Comparison of ENCODE assay signal across 11 cellular contexts in the genomic region with DNA sequence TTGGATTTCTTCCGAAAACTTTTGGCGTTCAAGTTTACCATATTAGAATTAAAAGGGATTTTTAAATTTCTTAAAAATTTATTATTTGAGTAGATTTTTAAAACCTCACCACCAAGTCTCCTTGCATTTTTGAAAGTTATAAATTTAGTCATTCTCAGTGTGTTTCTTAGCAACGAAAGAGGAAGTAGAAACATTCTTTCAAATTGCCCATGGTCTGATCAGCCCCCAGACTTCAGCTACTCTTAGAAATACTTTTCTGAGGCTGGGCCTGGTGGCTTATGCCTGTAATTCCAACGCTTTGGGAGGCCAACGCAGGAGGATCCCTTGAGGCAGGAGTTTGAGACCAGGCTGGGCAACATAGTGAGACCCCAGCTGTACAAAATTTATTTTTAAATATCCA. TPM values are rescaled to one million over a fixed set of nuclear protein-coding genes. Genes with fewer than 3 reads are reported as not detected.
DNase-seq lines count a peak whose midpoint lies in the region; ATAC-seq and TF ChIP-seq lines count a peak whose summit lies in the region.
"Had no signal": no experiment of that assay in that cellular context is flagged by ENCODE, and none has a peak within 500 bp of the region (broad histone marks: within the 10 kb centered on the region; RNA-seq: fewer than 3 reads in every experiment).

No MANE protein-coding gene starts in this region.

- ATAC-seq in GM18498 (IDR thresholded peaks at IDR 0.05; ENCODE audit: unreplicated experiment) (peak; percentile 86), GM21360 (IDR thresholded peaks at IDR 0.05; ENCODE audit: unreplicated experiment) (peak; percentile 84), HG03139 (IDR thresholded peaks at IDR 0.05; ENCODE audit: unreplicated experiment) (peak; percentile 46), T-helper 17 cell (no peak)

- no peaks in the 10 kb centered on the region for H3K9me3 ChIP-seq in T-helper 17 cell (ENCODE audit: control insufficient read depth, low read length, poor library complexity, severe bottlenecking)
- H3K9me3 ChIP-seq in vagina, result no peaks in the 10 kb centered on the region
- H3K9me3 ChIP-seq: adrenal gland had no signal

- no peaks in the 10 kb centered on the region for H3K27me3 Mint-ChIP-seq in T-helper 17 cell

- no peak for DNase-seq in T-helper 17 cell
- DNase-seq in COLO668 (lab: John Stamatoyannopoulos, UW; ENCODE audit: unreplicated experiment), result no peak
- DNase-seq in putamen (ENCODE audit: low spot score), result no peak
- DNase-seq in activated CD4-positive, alpha-beta T cell treated with anti-CD3 and anti-CD28 coated beads, Interleukin-2, amount 50 U/mL, for 4 hours, result no peak
- DNase-seq in vagina (ENCODE audit: extremely low spot score in 2 of 2), result no peak
- DNase-seq: adrenal gland, DMS79 had no signal

- no peaks in the 10 kb centered on the region for H3K27me3 ChIP-seq in vagina
- H3K27me3 ChIP-seq: adrenal gland had no signal

- peak overlapping the region; percentile 66 for H3K27ac Mint-ChIP-seq in T-helper 17 cell

- TF ChIP-seq CTCF in vagina (IDR thresholded peaks at IDR 0.05), result no peak

- H3K4me3 Mint-ChIP-seq in T-helper 17 cell, result no peak overlapping the region

- H3K27ac ChIP-seq in vagina, result no peak overlapping the region
- H3K27ac ChIP-seq: adrenal gland, parathyroid adenoma had no signal

- H3K36me3 ChIP-seq in vagina, result no peaks in the 10 kb centered on the region
- H3K36me3 ChIP-seq: adrenal gland had no signal

- H3K4me1 ChIP-seq in vagina, result no peaks in the 10 kb centered on the region
- H3K4me1 ChIP-seq: adrenal gland, parathyroid adenoma had no signal

- intact Hi-C loops in vagina (cut with DNase I), result no loop called here

- H3K36me3 Mint-ChIP-seq in T-helper 17 cell (ENCODE audit: low read depth), result peaks cover 7% of the 10 kb centered on the region

- peaks cover 8% of the 10 kb centered on the region for H3K4me1 Mint-ChIP-seq in T-helper 17 cell

- no peak for TF ChIP-seq POLR2A in vagina (IDR thresholded peaks at IDR 0.05)

- no peak overlapping the region for H3K4me3 ChIP-seq in vagina
- H3K4me3 ChIP-seq: adrenal gland had no signal

RNA-seq across cellular contexts. Expression of gene RTF2, which starts 15.1 kb away (rescaled TPM):
- total RNA-seq in T-helper 17 cell (10 to 100 TPM; 62.3 to 62.6 TPM), vagina (47.1 TPM)

RNA-seq across cellular contexts. Expression of gene CASS4, which starts 41.3 kb away (rescaled TPM):
- total RNA-seq in T-helper 17 cell (10 to 100 TPM in 1 of 2 donors, 1 to 10 TPM in 1; 7.1 to 18.6 TPM), vagina (0.74 TPM)
